In the genomic region with DNA sequence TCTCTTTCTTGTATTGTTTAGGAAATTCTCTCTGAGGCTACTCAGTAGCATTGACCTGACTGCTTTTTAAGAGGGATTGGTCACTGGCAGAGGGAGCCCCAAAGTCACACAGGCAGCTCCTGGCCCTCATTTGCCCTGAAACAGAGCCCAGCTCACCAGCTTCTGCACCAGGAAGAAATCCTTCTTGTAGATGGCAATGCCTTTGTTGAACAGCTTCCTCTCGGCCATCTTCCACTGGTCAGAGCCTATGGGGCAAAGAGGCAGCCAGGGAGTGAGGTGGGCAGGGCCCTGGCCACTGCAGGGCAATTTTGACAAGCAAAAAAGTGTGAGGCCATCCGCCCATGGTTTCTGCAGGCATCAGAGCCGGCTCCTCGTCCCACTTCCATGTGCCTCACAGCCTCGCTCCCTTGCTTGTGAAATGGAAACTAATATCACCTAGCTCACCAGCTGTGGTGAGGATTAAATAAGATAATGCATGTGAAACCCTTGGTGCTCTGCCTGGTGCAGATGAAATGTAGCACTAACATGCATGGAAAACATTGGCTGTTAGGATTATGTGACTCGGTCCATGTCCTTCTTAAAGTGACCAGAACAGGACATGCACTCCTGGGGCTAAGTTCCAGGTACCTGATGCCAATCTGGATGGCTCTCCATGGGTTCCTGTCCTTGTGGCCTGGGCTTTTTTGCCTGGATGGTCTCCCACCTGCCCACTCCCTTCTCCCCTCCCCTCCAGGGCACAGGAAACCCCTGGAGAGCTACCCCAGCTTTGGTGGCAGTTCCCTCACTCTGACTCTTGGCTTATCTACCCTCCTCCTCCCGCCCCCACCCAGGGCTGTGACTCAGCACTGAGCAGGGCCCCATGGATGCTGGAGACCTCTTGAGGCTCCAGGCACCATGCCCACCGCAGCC, we compare ENCODE assay signal across 10 cellular contexts. TPM values are rescaled to one million over a fixed set of nuclear protein-coding genes. Genes with fewer than 3 reads are reported as not detected.
A peak's percentile ranks its signal among the peaks of the same experiment; 100 is the strongest.
DNase-seq lines count a peak whose midpoint lies in the region; ATAC-seq and TF ChIP-seq lines count a peak whose summit lies in the region.
"Had no signal": no experiment of that assay in that cellular context is flagged by ENCODE, and none has a peak within 500 bp of the region (broad histone marks: within the 10 kb centered on the region; RNA-seq: fewer than 3 reads in every experiment).

No MANE protein-coding gene starts in this region.

- no peak for TF ChIP-seq POLR2A in upper lobe of left lung (IDR thresholded peaks at IDR 0.05)

- peaks cover 36 to 45% (median 43%) of the 10 kb centered on the region in 4 donors for H3K4me1 ChIP-seq in upper lobe of left lung

- ATAC-seq in upper lobe of left lung (ENCODE audit: low FRiP score in 2 of 2) (no peak), GM19452 (IDR thresholded peaks at IDR 0.05; ENCODE audit: unreplicated experiment) (no peak)
- ATAC-seq in natural killer cell treated with Interleukin-12 subunit alpha and Interleukin-12 subunit beta and Interleukin-15 and Interleukin-18, amount 100 ng/mL, for 72 hours: no peak
- ATAC-seq: mucosa of descending colon had no signal

- no peaks in the 10 kb centered on the region for H3K9me3 Mint-ChIP-seq in activated naive CD4-positive, alpha-beta T cell treated with anti-CD3 and anti-CD28 coated beads, Interleukin-2, amount 50 U/mL, for 24 hours
- H3K9me3 Mint-ChIP-seq in natural killer cell treated with Interleukin-12 subunit alpha and Interleukin-12 subunit beta and Interleukin-15 and Interleukin-18, amount 100 ng/mL, for 72 hours: no peaks in the 10 kb centered on the region

- H3K27me3 Mint-ChIP-seq in activated naive CD4-positive, alpha-beta T cell treated with anti-CD3 and anti-CD28 coated beads, Interleukin-2, amount 50 U/mL, for 24 hours: no peaks in the 10 kb centered on the region
- no peaks in the 10 kb centered on the region for H3K27me3 Mint-ChIP-seq in natural killer cell treated with Interleukin-12 subunit alpha and Interleukin-12 subunit beta and Interleukin-15 and Interleukin-18, amount 100 ng/mL, for 72 hours

- H3K4me1 Mint-ChIP-seq in activated naive CD4-positive, alpha-beta T cell treated with anti-CD3 and anti-CD28 coated beads, Interleukin-2, amount 50 U/mL, for 24 hours: peaks cover 25% of the 10 kb centered on the region
- H3K4me1 Mint-ChIP-seq in natural killer cell treated with Interleukin-12 subunit alpha and Interleukin-12 subunit beta and Interleukin-15 and Interleukin-18, amount 100 ng/mL, for 72 hours (ENCODE audit: low read depth in 2 of 2): peaks cover 18 to 26% of the 10 kb centered on the region in 2 donors

- H3K36me3 ChIP-seq in upper lobe of left lung: peaks cover 38 to 94% (median 76%) of the 10 kb centered on the region in 4 donors

- TF ChIP-seq CTCF in upper lobe of left lung (IDR thresholded peaks at IDR 0.05): no peak

- H3K4me3 Mint-ChIP-seq in activated naive CD4-positive, alpha-beta T cell treated with anti-CD3 and anti-CD28 coated beads, Interleukin-2, amount 50 U/mL, for 24 hours: no peak overlapping the region
- no peak overlapping the region for H3K4me3 Mint-ChIP-seq in natural killer cell treated with Interleukin-12 subunit alpha and Interleukin-12 subunit beta and Interleukin-15 and Interleukin-18, amount 100 ng/mL, for 72 hours

- H3K36me3 Mint-ChIP-seq in activated naive CD4-positive, alpha-beta T cell treated with anti-CD3 and anti-CD28 coated beads, Interleukin-2, amount 50 U/mL, for 24 hours: peaks cover 10% of the 10 kb centered on the region
- H3K36me3 Mint-ChIP-seq in natural killer cell treated with Interleukin-12 subunit alpha and Interleukin-12 subunit beta and Interleukin-15 and Interleukin-18, amount 100 ng/mL, for 72 hours: peaks cover 17% of the 10 kb centered on the region

- 88 to 90% methylated on average over 7 to 8 of the region's 8 CpGs for WGBS in upper lobe of left lung, 2 donors

- H3K4me3 ChIP-seq in upper lobe of left lung: no peak overlapping the region
- H3K4me3 ChIP-seq: mucosa of descending colon had no signal

- H3K27me3 ChIP-seq in upper lobe of left lung: no peaks in the 10 kb centered on the region

- H3K27ac ChIP-seq in upper lobe of left lung: peak overlapping the region; percentile 65 to 80 (median 78)

- H3K27ac Mint-ChIP-seq in activated naive CD4-positive, alpha-beta T cell treated with anti-CD3 and anti-CD28 coated beads, Interleukin-2, amount 50 U/mL, for 24 hours: peak overlapping the region; percentile 84
- peak overlapping the region in 1 of 2 donors; percentile 75 for H3K27ac Mint-ChIP-seq in natural killer cell treated with Interleukin-12 subunit alpha and Interleukin-12 subunit beta and Interleukin-15 and Interleukin-18, amount 100 ng/mL, for 72 hours

- H3K9me3 ChIP-seq in upper lobe of left lung: no peaks in the 10 kb centered on the region
- H3K9me3 ChIP-seq: mucosa of descending colon had no signal

- no peak for DNase-seq in activated naive CD4-positive, alpha-beta T cell (lab: John Stamatoyannopoulos, UW)
- DNase-seq in amniotic epithelial cell (ENCODE audit: low read depth): peak; percentile 75
- DNase-seq in mesenteric fat pad (ENCODE audit: low spot score): peak; percentile 72
- DNase-seq in upper lobe of left lung: no peak
- no peak for DNase-seq in NCI-H128 (lab: John Stamatoyannopoulos, UW; ENCODE audit: unreplicated experiment)
- DNase-seq in natural killer cell treated with Interleukin-12 subunit alpha and Interleukin-12 subunit beta and Interleukin-15 and Interleukin-18, amount 100 ng/mL, for 72 hours (ENCODE audit: low spot score): no peak
- DNase-seq: NCI-H2081 treated with DMSO at 0.1 percent for 48 hours had no signal

- no peak for TF ChIP-seq EP300 in upper lobe of left lung (IDR thresholded peaks at IDR 0.05)

RNA-seq across cellular contexts. Expression of gene PNMA1, which starts 11.2 kb away (rescaled TPM):
- total RNA-seq in mesenteric fat pad: 49.3 TPM
- total RNA-seq in upper lobe of left lung: 10 to 100 TPM in 5 of 6 donors, 1 to 10 TPM in 1; 9.9 to 28.9 (median 15.2) TPM
- total RNA-seq in natural killer cell treated with Interleukin-12 subunit alpha and Interleukin-12 subunit beta and Interleukin-15 and Interleukin-18, amount 100 ng/mL, for 72 hours: 10 to 100 TPM; 18.9 to 32.2 TPM

Comparison
In these comparisons a context has a peak if more than half of its experiments do, and no peak if none do; other contexts are left out.
1. DNase-seq: peak in amniotic epithelial cell (single experiment) and mesenteric fat pad (single experiment); none in activated naive CD4-positive, alpha-beta T cell (0 of 4), upper lobe of left lung (0 of 2), NCI-H128 (single experiment) and natural killer cell treated with Interleukin-12 subunit alpha and Interleukin-12 subunit beta and Interleukin-15 and Interleukin-18, amount 100 ng/mL, for 72 hours (single experiment).